Comparison of ENCODE assay signal across 1 cellular context in genomic region chr1:217443845-217444244, GRCh38.
TF ChIP-seq lines count a peak whose summit lies in the region.

No MANE protein-coding gene starts in this region.

TF ChIP-seq in GM23338, 12 proteins besides CTCF, POLR2A, EP300 and RAD21 (continued from another document):
- TF ChIP-seq ETS1 (IDR thresholded peaks at IDR 0.05) (no peak), POLR2AphosphoS5 (IDR thresholded peaks at IDR 0.05; ENCODE audit: low read depth) (no peak), STAT1 (IDR thresholded peaks at IDR 0.05; ENCODE audit: unreplicated experiment) (no peak), ZNF114 (CRISPR knock-in tag; IDR thresholded peaks at IDR 0.05) (no peak), ZNF462 (CRISPR knock-in tag; IDR thresholded peaks at IDR 0.05) (no peak), EZH2phosphoT487 (IDR thresholded peaks at IDR 0.05; ENCODE audit: unreplicated experiment) (no peak), NANOG (IDR thresholded peaks at IDR 0.05; ENCODE audit: borderline replicate concordance) (no peak), ZNF331 (CRISPR knock-in tag; IDR thresholded peaks at IDR 0.05; ENCODE audit: low read depth) (no peak), CREB1 (CRISPR knock-in tag; IDR thresholded peaks at IDR 0.05; ENCODE audit: low read depth) (no peak)
TF ChIP-seq in GM23338: peak in this region for 0.
